ENCODE assay signal across 18 cellular contexts in the genomic region with DNA sequence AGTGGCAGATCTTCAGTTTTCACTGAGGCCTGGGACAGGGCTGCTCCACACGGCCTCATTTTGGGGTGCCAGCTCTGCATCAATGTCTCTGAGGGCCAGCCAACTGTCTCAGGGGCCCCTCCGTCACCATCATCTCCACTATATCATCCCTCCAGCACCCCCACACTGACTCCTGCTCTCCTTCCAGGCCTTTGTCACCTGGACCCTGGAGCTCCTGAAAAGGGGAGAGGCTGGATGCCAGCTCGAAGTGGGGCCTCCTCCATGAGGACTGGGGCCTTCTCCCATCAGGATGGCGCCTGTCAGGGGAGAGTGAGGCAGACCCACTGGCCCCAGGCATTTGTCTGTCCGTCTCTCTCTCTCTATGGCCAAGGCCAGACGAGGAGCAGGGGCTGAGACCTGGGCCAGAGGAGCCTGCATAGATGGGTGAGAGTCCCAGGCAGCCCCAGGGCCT. TPM values are rescaled to one million over a fixed set of nuclear protein-coding genes. Genes with fewer than 3 reads are reported as not detected.
DNase-seq lines count a peak whose midpoint lies in the region; ATAC-seq, FAIRE-seq and TF ChIP-seq lines count a peak whose summit lies in the region.
"Had no signal": no experiment of that assay in that cellular context is flagged by ENCODE, and none has a peak within 500 bp of the region (broad histone marks: within the 10 kb centered on the region; RNA-seq: fewer than 3 reads in every experiment).

No MANE protein-coding gene starts in this region.

- H3K9me3 Mint-ChIP-seq in activated naive CD8-positive, alpha-beta T cell treated with anti-CD3 and anti-CD28 coated beads, Interleukin-2, amount 10 ng/mL, durations not matched to agents 7 days and 5 days = no peaks in the 10 kb centered on the region
- no peaks in the 10 kb centered on the region for H3K9me3 Mint-ChIP-seq in activated naive CD8-positive, alpha-beta T cell treated with anti-CD3 and anti-CD28 coated beads for 36 hours
- H3K9me3 Mint-ChIP-seq in chondrocyte (ENCODE audit: low read depth) = no peaks in the 10 kb centered on the region
- H3K9me3 Mint-ChIP-seq: activated naive CD8-positive, alpha-beta T cell treated with anti-CD3 and anti-CD28 coated beads, Interleukin-2, amount 50 U/mL, for 24 hours; activated T-helper 1 cell treated with anti-CD3 and anti-CD28 coated beads, Interleukin-12 subunit alpha, Interleukin-12 subunit beta, Interleukin-2, Interleukin-4 antibody, amounts not matched to agents 30 ng/mL and 10 ng/mL and 1 ng/mL, durations not matched to agents 14 hours and 24 hours and 36 hours; naive thymus-derived CD8-positive, alpha-beta T cell had no signal

- POLR2A ChIA-PET in activated naive CD8-positive, alpha-beta T cell treated with anti-CD3 and anti-CD28 coated beads, Interleukin-2, amount 10 ng/mL, durations not matched to agents 7 days and 5 days (lab: Charles Lee) = no interaction called here

- DNase-seq in activated naive CD8-positive, alpha-beta T cell treated with anti-CD3 and anti-CD28 coated beads, Interleukin-2, amount 10 ng/mL, durations not matched to agents 7 days and 5 days = peak; percentile 15
- DNase-seq in activated naive CD8-positive, alpha-beta T cell treated with anti-CD3 and anti-CD28 coated beads for 36 hours = no peak
- DNase-seq in chondrocyte (ENCODE audit: low spot score) (peak; percentile 64), mesenteric fat pad (ENCODE audit: low spot score) (peak; percentile 49), ureter (ENCODE audit: low spot score) (peak; percentile 18), NCI-H187 (lab: John Stamatoyannopoulos, UW) (no peak), GM19239 (ENCODE audit: insufficient read length, low spot score) (no peak)
- DNase-seq: activated naive CD8-positive, alpha-beta T cell treated with anti-CD3 and anti-CD28 coated beads, Interleukin-2, amount 50 U/mL, for 24 hours; cerebellar nuclear complex; GF-D8; hypothalamus; Kasumi-1; MV-4-11; NCI-H146; NCI-H446 treated with DMSO at 0.1 percent for 48 hours had no signal

- peaks cover 2% of the 10 kb centered on the region for H3K36me3 Mint-ChIP-seq in activated naive CD8-positive, alpha-beta T cell treated with anti-CD3 and anti-CD28 coated beads, Interleukin-2, amount 10 ng/mL, durations not matched to agents 7 days and 5 days
- H3K36me3 Mint-ChIP-seq in activated naive CD8-positive, alpha-beta T cell treated with anti-CD3 and anti-CD28 coated beads for 36 hours = no peaks in the 10 kb centered on the region
- H3K36me3 Mint-ChIP-seq in chondrocyte (ENCODE audit: low read depth) = no peaks in the 10 kb centered on the region
- H3K36me3 Mint-ChIP-seq: naive thymus-derived CD8-positive, alpha-beta T cell had no signal

- no peak overlapping the region for H3K27ac Mint-ChIP-seq in activated naive CD8-positive, alpha-beta T cell treated with anti-CD3 and anti-CD28 coated beads, Interleukin-2, amount 10 ng/mL, durations not matched to agents 7 days and 5 days
- no peak overlapping the region for H3K27ac Mint-ChIP-seq in activated naive CD8-positive, alpha-beta T cell treated with anti-CD3 and anti-CD28 coated beads for 36 hours
- H3K27ac Mint-ChIP-seq in chondrocyte (ENCODE audit: unreplicated experiment) = no peak overlapping the region
- H3K27ac Mint-ChIP-seq: activated naive CD8-positive, alpha-beta T cell treated with anti-CD3 and anti-CD28 coated beads, Interleukin-2, amount 50 U/mL, for 24 hours; activated T-helper 1 cell treated with anti-CD3 and anti-CD28 coated beads, Interleukin-12 subunit alpha, Interleukin-12 subunit beta, Interleukin-2, Interleukin-4 antibody, amounts not matched to agents 30 ng/mL and 10 ng/mL and 1 ng/mL, durations not matched to agents 14 hours and 24 hours and 36 hours had no signal

- no peak for ATAC-seq in activated naive CD8-positive, alpha-beta T cell treated with anti-CD3 and anti-CD28 coated beads, Interleukin-2, amount 10 ng/mL, durations not matched to agents 7 days and 5 days (ENCODE audit: low read depth)
- ATAC-seq in GM18498 (IDR thresholded peaks at IDR 0.05; ENCODE audit: unreplicated experiment) = no peak
- ATAC-seq: activated naive CD8-positive, alpha-beta T cell treated with anti-CD3 and anti-CD28 coated beads, Interleukin-2, amount 50 U/mL, for 24 hours; naive thymus-derived CD8-positive, alpha-beta T cell had no signal

- H3K4me3 Mint-ChIP-seq in activated naive CD8-positive, alpha-beta T cell treated with anti-CD3 and anti-CD28 coated beads, Interleukin-2, amount 10 ng/mL, durations not matched to agents 7 days and 5 days = no peak overlapping the region
- no peak overlapping the region for H3K4me3 Mint-ChIP-seq in activated naive CD8-positive, alpha-beta T cell treated with anti-CD3 and anti-CD28 coated beads for 36 hours
- no peak overlapping the region for H3K4me3 Mint-ChIP-seq in chondrocyte (ENCODE audit: unreplicated experiment)
- H3K4me3 Mint-ChIP-seq: activated naive CD8-positive, alpha-beta T cell treated with anti-CD3 and anti-CD28 coated beads, Interleukin-2, amount 50 U/mL, for 24 hours; activated T-helper 1 cell treated with anti-CD3 and anti-CD28 coated beads, Interleukin-12 subunit alpha, Interleukin-12 subunit beta, Interleukin-2, Interleukin-4 antibody, amounts not matched to agents 30 ng/mL and 10 ng/mL and 1 ng/mL, durations not matched to agents 14 hours and 24 hours and 36 hours; naive thymus-derived CD8-positive, alpha-beta T cell had no signal

- no peaks in the 10 kb centered on the region for H3K27me3 Mint-ChIP-seq in activated naive CD8-positive, alpha-beta T cell treated with anti-CD3 and anti-CD28 coated beads, Interleukin-2, amount 10 ng/mL, durations not matched to agents 7 days and 5 days
- no peaks in the 10 kb centered on the region for H3K27me3 Mint-ChIP-seq in activated naive CD8-positive, alpha-beta T cell treated with anti-CD3 and anti-CD28 coated beads for 36 hours
- peaks cover 6% of the 10 kb centered on the region for H3K27me3 Mint-ChIP-seq in chondrocyte (ENCODE audit: low read depth)
- H3K27me3 Mint-ChIP-seq: activated naive CD8-positive, alpha-beta T cell treated with anti-CD3 and anti-CD28 coated beads, Interleukin-2, amount 50 U/mL, for 24 hours had no signal

- no peak for FAIRE-seq in GM19239 (lab: Jason Lieb, UNC)

- TF ChIP-seq CTCF in chondrocyte (IDR thresholded peaks at IDR 0.05) = no peak

- H3K4me1 Mint-ChIP-seq in activated naive CD8-positive, alpha-beta T cell treated with anti-CD3 and anti-CD28 coated beads, Interleukin-2, amount 10 ng/mL, durations not matched to agents 7 days and 5 days = peaks cover 13% of the 10 kb centered on the region
- H3K4me1 Mint-ChIP-seq in activated naive CD8-positive, alpha-beta T cell treated with anti-CD3 and anti-CD28 coated beads for 36 hours = peaks cover 10% of the 10 kb centered on the region
- H3K4me1 Mint-ChIP-seq in chondrocyte (ENCODE audit: low read depth) = peaks cover 3% of the 10 kb centered on the region

RNA-seq across cellular contexts. Expression of a gene that starts 44.7 kb away (rescaled TPM):
- total RNA-seq in activated naive CD8-positive, alpha-beta T cell treated with anti-CD3 and anti-CD28 coated beads, Interleukin-2, amount 10 ng/mL, durations not matched to agents 7 days and 5 days = 10 to 100 TPM; 45.0 to 54.3 TPM
- total RNA-seq in activated naive CD8-positive, alpha-beta T cell treated with anti-CD3 and anti-CD28 coated beads for 36 hours = 10 to 100 TPM; 42.3 to 47.7 TPM
- total RNA-seq in chondrocyte (7.1 to 14.5 TPM (median 8.3 TPM) in 3 replicates), mesenteric fat pad (9.9 TPM), ureter (11.3 TPM)

Comparison
In these comparisons a context has a peak if more than half of its experiments do, and no peak if none do; other contexts are left out.
1. DNase-seq: peak in activated naive CD8-positive, alpha-beta T cell treated with anti-CD3 and anti-CD28 coated beads, Interleukin-2, amount 10 ng/mL, durations not matched to agents 7 days and 5 days (single experiment), chondrocyte (single experiment), mesenteric fat pad (single experiment) and ureter (single experiment); none in activated naive CD8-positive, alpha-beta T cell treated with anti-CD3 and anti-CD28 coated beads for 36 hours (single experiment), NCI-H187 (0 of 2) and GM19239 (single experiment).